ENCODE assay signal across 1 cellular context in genomic region chr2:228318218-228318617, GRCh38.
TF ChIP-seq lines count a peak whose summit lies in the region.

No MANE protein-coding gene starts in this region.

TF ChIP-seq in GM23338, 12 proteins besides CTCF, POLR2A, EP300 and RAD21 (continued from another document):
- TF ChIP-seq ZNF462 (CRISPR knock-in tag; IDR thresholded peaks at IDR 0.05) (no peak), EZH2 (IDR thresholded peaks at IDR 0.05; ENCODE audit: low read depth, unreplicated experiment) (no peak), REST (IDR thresholded peaks at IDR 0.05; ENCODE audit: unreplicated experiment) (no peak)
